ENCODE assay signal across 1 cellular context in genomic region chr15:63048115-63048985, GRCh38.
TF ChIP-seq lines count a peak whose summit lies in the region.

No MANE protein-coding gene starts in this region.

TF ChIP-seq in HepG2, 621 proteins besides CTCF, POLR2A, EP300 and RAD21 (continued from another document and continues in another):
- no peak for TF ChIP-seq THAP7 (CRISPR knock-in tag; IDR thresholded peaks at IDR 0.05)
- peak; percentile 66 for TF ChIP-seq PHF8 (CRISPR knock-in tag; IDR thresholded peaks at IDR 0.05)
- TF ChIP-seq SNAPC2 (CRISPR knock-in tag; IDR thresholded peaks at IDR 0.05): 0 out of 2 replicates have a peak, but pooled peaks have one; percentile 61
- TF ChIP-seq HOXA3 (CRISPR knock-in tag; IDR thresholded peaks at IDR 0.05): peak; percentile 91
- no peak; the same call in 1 of the 2 replicates for TF ChIP-seq BHLHE40 (IDR thresholded peaks at IDR 0.05; ENCODE audit: low read length)
- peak; percentile 68; the same call in 1 of the 2 replicates for TF ChIP-seq POGZ (CRISPR knock-in tag; IDR thresholded peaks at IDR 0.05)
- peak; percentile 16; the same call in 1 of the 2 replicates for TF ChIP-seq ATF2 (CRISPR knock-in tag; IDR thresholded peaks at IDR 0.05)
- peak; percentile 98 for TF ChIP-seq AKAP8 (CRISPR knock-in tag; IDR thresholded peaks at IDR 0.05)
- TF ChIP-seq, protein P1, sequence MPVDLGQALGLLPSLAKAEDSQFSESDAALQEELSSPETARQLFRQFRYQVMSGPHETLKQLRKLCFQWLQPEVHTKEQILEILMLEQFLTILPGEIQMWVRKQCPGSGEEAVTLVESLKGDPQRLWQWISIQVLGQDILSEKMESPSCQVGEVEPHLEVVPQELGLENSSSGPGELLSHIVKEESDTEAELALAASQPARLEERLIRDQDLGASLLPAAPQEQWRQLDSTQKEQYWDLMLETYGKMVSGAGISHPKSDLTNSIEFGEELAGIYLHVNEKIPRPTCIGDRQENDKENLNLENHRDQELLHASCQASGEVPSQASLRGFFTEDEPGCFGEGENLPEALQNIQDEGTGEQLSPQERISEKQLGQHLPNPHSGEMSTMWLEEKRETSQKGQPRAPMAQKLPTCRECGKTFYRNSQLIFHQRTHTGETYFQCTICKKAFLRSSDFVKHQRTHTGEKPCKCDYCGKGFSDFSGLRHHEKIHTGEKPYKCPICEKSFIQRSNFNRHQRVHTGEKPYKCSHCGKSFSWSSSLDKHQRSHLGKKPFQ (CRISPR knock-in tag; IDR thresholded peaks at IDR 0.05; ENCODE audit: insufficient replicate concordance): peak; percentile 80
- peak; percentile 43; the same call in 1 of the 2 replicates for TF ChIP-seq ZNF580 (CRISPR knock-in tag; IDR thresholded peaks at IDR 0.05; ENCODE audit: borderline replicate concordance, low read depth)
- TF ChIP-seq POLR2AphosphoS2 (IDR thresholded peaks at IDR 0.05; ENCODE audit: low read depth, low read length): no peak
- TF ChIP-seq ZBTB2 (CRISPR knock-in tag; IDR thresholded peaks at IDR 0.05; ENCODE audit: low read depth): peak; percentile 63; the same call in 1 of the 2 replicates
- TF ChIP-seq ZNF512B (CRISPR knock-in tag; IDR thresholded peaks at IDR 0.05; ENCODE audit: borderline replicate concordance): peak; percentile 24; the same call in 1 of the 2 replicates
- no peak for TF ChIP-seq KDM4B (CRISPR knock-in tag; IDR thresholded peaks at IDR 0.05)
- no peak for TF ChIP-seq CBX5 (CRISPR knock-in tag; IDR thresholded peaks at IDR 0.05; ENCODE audit: borderline replicate concordance)
- TF ChIP-seq, protein P2, sequence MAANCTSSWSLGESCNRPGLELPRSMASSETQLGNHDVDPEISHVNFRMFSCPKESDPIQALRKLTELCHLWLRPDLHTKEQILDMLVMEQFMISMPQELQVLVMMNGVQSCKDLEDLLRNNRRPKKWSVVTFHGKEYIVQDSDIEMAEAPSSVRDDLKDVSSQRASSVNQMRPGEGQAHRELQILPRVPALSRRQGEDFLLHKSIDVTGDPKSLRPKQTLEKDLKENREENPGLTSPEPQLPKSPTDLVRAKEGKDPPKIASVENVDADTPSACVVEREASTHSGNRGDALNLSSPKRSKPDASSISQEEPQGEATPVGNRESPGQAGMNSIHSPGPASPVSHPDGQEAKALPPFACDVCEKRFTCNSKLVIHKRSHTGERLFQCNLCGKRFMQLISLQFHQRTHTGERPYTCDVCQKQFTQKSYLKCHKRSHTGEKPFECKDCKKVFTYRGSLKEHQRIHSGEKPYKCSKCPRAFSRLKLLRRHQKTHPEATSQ (CRISPR knock-in tag; IDR thresholded peaks at IDR 0.05; ENCODE audit: borderline replicate concordance): peak; percentile 58; the same call in 1 of the 2 replicates
- TF ChIP-seq ZNF3 (CRISPR knock-in tag; IDR thresholded peaks at IDR 0.05): no peak
- no peak for TF ChIP-seq ZNF24 (IDR thresholded peaks at IDR 0.05)
- TF ChIP-seq STAT5B (CRISPR knock-in tag; IDR thresholded peaks at IDR 0.05): no peak
- TF ChIP-seq ZSCAN9 (CRISPR knock-in tag; IDR thresholded peaks at IDR 0.05; ENCODE audit: borderline replicate concordance): no peak; the same call in 1 of the 2 replicates
- no peak for TF ChIP-seq ZNF282 (IDR thresholded peaks at IDR 0.05; ENCODE audit: partially characterized antibody)
- TF ChIP-seq ZNF605 (CRISPR knock-in tag; IDR thresholded peaks at IDR 0.05): no peak
- TF ChIP-seq IRF9 (CRISPR knock-in tag; IDR thresholded peaks at IDR 0.05; ENCODE audit: borderline replicate concordance): no peak; the same call in 1 of the 2 replicates
- peak; percentile 71 for TF ChIP-seq GATAD2A (CRISPR knock-in tag; IDR thresholded peaks at IDR 0.05)
- TF ChIP-seq, protein P3, sequence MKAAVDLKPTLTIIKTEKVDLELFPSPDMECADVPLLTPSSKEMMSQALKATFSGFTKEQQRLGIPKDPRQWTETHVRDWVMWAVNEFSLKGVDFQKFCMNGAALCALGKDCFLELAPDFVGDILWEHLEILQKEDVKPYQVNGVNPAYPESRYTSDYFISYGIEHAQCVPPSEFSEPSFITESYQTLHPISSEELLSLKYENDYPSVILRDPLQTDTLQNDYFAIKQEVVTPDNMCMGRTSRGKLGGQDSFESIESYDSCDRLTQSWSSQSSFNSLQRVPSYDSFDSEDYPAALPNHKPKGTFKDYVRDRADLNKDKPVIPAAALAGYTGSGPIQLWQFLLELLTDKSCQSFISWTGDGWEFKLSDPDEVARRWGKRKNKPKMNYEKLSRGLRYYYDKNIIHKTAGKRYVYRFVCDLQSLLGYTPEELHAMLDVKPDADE (CRISPR knock-in tag; IDR thresholded peaks at IDR 0.05): 0 out of 2 replicates have a peak, but pooled peaks have one; percentile 27
- no peak for TF ChIP-seq ZBTB33 (CRISPR knock-in tag; IDR thresholded peaks at IDR 0.05)
- TF ChIP-seq PRDM15 (CRISPR knock-in tag; IDR thresholded peaks at IDR 0.05): peak; percentile 87
- peak; percentile 48; the same call in 1 of the 2 replicates for TF ChIP-seq RARA (CRISPR knock-in tag; IDR thresholded peaks at IDR 0.05)
- peak; percentile 45; the same call in 1 of the 2 replicates for TF ChIP-seq HNF4A (CRISPR knock-in tag; IDR thresholded peaks at IDR 0.05)
- peak; percentile 54 for TF ChIP-seq FOXO1 (CRISPR knock-in tag; IDR thresholded peaks at IDR 0.05)
- peak; percentile 86 for TF ChIP-seq ZNF326 (CRISPR knock-in tag; IDR thresholded peaks at IDR 0.05; ENCODE audit: borderline replicate concordance)
- TF ChIP-seq CCDC6 (CRISPR knock-in tag; IDR thresholded peaks at IDR 0.05): peak; percentile 87; the same call in 1 of the 2 replicates
- TF ChIP-seq, protein P4, sequence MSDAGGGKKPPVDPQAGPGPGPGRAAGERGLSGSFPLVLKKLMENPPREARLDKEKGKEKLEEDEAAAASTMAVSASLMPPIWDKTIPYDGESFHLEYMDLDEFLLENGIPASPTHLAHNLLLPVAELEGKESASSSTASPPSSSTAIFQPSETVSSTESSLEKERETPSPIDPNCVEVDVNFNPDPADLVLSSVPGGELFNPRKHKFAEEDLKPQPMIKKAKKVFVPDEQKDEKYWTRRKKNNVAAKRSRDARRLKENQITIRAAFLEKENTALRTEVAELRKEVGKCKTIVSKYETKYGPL (CRISPR knock-in tag; IDR thresholded peaks at IDR 0.05): no peak
- TF ChIP-seq ZFP37 (CRISPR knock-in tag; IDR thresholded peaks at IDR 0.05; ENCODE audit: borderline replicate concordance): no peak
- TF ChIP-seq TSC22D2 (CRISPR knock-in tag; IDR thresholded peaks at IDR 0.05; ENCODE audit: borderline replicate concordance): peak; percentile 83; the same call in 1 of the 2 replicates
- no peak for TF ChIP-seq ZNF878 (CRISPR knock-in tag; IDR thresholded peaks at IDR 0.05)
- TF ChIP-seq ZBTB1 (CRISPR knock-in tag; IDR thresholded peaks at IDR 0.05; ENCODE audit: borderline replicate concordance): no peak
- no peak for TF ChIP-seq ATRX (CRISPR knock-in tag; IDR thresholded peaks at IDR 0.05; ENCODE audit: borderline replicate concordance)
- TF ChIP-seq EEA1 (CRISPR knock-in tag; IDR thresholded peaks at IDR 0.05; ENCODE audit: borderline replicate concordance): peak; percentile 25; the same call in 1 of the 2 replicates
